8 cellular contexts compared by ENCODE assay signal in the genomic region with DNA sequence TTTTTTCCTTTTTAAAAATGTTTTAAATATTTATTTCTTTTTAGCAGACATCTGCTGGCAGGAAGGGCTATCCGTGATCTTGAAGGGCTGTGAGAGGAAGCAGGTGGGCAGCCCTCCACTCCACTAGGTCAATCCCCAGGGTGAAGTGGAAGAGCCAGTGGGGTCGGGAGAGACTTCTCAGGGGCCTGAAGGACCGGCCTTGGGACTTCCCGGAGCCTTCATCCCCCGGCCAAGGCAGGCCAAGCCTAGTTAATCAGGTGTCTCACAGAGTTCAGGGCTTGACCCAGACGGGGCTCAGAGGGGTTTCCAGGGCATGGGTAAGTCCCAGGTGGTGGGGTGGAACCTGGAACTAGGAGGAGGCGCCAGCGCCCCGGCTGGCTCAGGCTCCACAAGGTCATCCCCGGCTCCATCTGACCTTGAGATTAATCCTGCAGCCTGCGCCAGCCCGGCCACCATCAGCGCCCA. TPM values are rescaled to one million over a fixed set of nuclear protein-coding genes. Genes with fewer than 3 reads are reported as not detected.
DNase-seq lines count a peak whose midpoint lies in the region; ATAC-seq and TF ChIP-seq lines count a peak whose summit lies in the region.

No MANE protein-coding gene starts in this region.

- H3K4me1 Mint-ChIP-seq in nephron progenitor cell, result peaks cover 61% of the 10 kb centered on the region

- no peak for DNase-seq in Panc1 (ENCODE audit: low read depth, low spot score)
- no peak for DNase-seq in nephron progenitor cell
- no peak for DNase-seq in NCI-H446 (lab: John Stamatoyannopoulos, UW)
- DNase-seq in Ammon's horn (ENCODE audit: low spot score), result no peak

- H3K9me3 Mint-ChIP-seq in nephron progenitor cell, result no peaks in the 10 kb centered on the region

- intact Hi-C loops in Panc1 (cut with micrococcal nuclease; ENCODE audit: unreplicated experiment), result loop anchor here (1.0 to 10.0 kb wide), 4 partner anchors 80 to 376 kb away; no protein-coding TSS in a partner anchor

- H3K9ac ChIP-seq in skeletal muscle tissue (ENCODE audit: low read depth in 1 of 3, low read length in 3 of 3), result peak overlapping the region in 2 of 3 donors; percentile 3 to 79

- peaks cover 28% of the 10 kb centered on the region for H3K27me3 Mint-ChIP-seq in nephron progenitor cell (ENCODE audit: low read depth, poor library complexity)

- CTCF ChIA-PET in Panc1 (lab: Charles Lee), result interaction anchor here (0.6 to 1.8 kb wide), 8 partner anchors 26 to 462 kb away, joined by 3 to 30 read pairs (median 5); no protein-coding TSS in a partner anchor

- H3K27ac ChIP-seq in Panc1 (ENCODE audit: low read length), result no peak overlapping the region
- H3K27ac ChIP-seq in skeletal muscle tissue (ENCODE audit: low read depth, low read length), result no peak overlapping the region

- H3K36me3 ChIP-seq in Panc1 (ENCODE audit: control insufficient read depth, insufficient read depth, low read length) (no peaks in the 10 kb centered on the region), skeletal muscle tissue (ENCODE audit: control insufficient read depth in 3 of 3, insufficient read depth in 3 of 3, low read length in 3 of 3) (peaks cover 24 to 28% (median 27%) of the 10 kb centered on the region in 3 donors)

- no peaks in the 10 kb centered on the region for H3K9me3 ChIP-seq in Panc1 (ENCODE audit: control insufficient read depth, insufficient read depth, low read depth, low read length)
- H3K9me3 ChIP-seq in skeletal muscle tissue (ENCODE audit: control insufficient read depth in 3 of 3, low read length in 3 of 3), result no peaks in the 10 kb centered on the region

- POLR2A ChIA-PET in Panc1 (lab: Charles Lee), result interaction anchor here (0.6 to 0.7 kb wide), 2 partner anchors 108 to 1664 kb away, joined by 6 to 7 read pairs; no protein-coding TSS in a partner anchor

- peak; percentile 12 for TF ChIP-seq CTCF in Panc1 (IDR thresholded peaks at IDR 0.05)
- TF ChIP-seq CTCF in nephron progenitor cell (IDR thresholded peaks at IDR 0.05), result no peak

- H3K4me3 ChIP-seq in Panc1 (ENCODE audit: low read depth in 2 of 2, low read length in 2 of 2) (no peak overlapping the region), skeletal muscle tissue (ENCODE audit: low read length in 3 of 3) (peak overlapping the region in 1 of 3 donors; percentile 56)

- in situ Hi-C loops in Panc1 (cut with HindIII; ENCODE audit: low pct_unique_long_range_greater_than_20kb, low sequenced_read_pairs), result no loop called here

- H3K36me3 Mint-ChIP-seq in nephron progenitor cell (ENCODE audit: low read depth), result no peaks in the 10 kb centered on the region

- H3K27ac Mint-ChIP-seq in nephron progenitor cell, result no peak overlapping the region

- H3K27me3 ChIP-seq in Panc1 (ENCODE audit: control insufficient read depth, insufficient read depth, low read length) (no peaks in the 10 kb centered on the region), skeletal muscle tissue (ENCODE audit: control insufficient read depth in 3 of 3, insufficient read depth in 3 of 3, low read length in 3 of 3) (no peaks in the 10 kb centered on the region)

- ATAC-seq in GM18498 (IDR thresholded peaks at IDR 0.05; ENCODE audit: unreplicated experiment), result peak; percentile 26
- no peak for ATAC-seq in Panc1
- peak; percentile 5 for ATAC-seq in esophagus mucosa
- no peak for ATAC-seq in HG03469 (IDR thresholded peaks at IDR 0.05; ENCODE audit: unreplicated experiment)

- no TSS peak for BruUV-seq in Panc1 (replicated peaks; lab: Mats Ljungman, UMichigan)

- H3K4me3 Mint-ChIP-seq in nephron progenitor cell, result no peak overlapping the region

- no peaks in the 10 kb centered on the region; the same call in none of the 2 replicates for H3K4me1 ChIP-seq in Panc1 (ENCODE audit: control insufficient read depth, insufficient read depth, low read length)
- H3K4me1 ChIP-seq in skeletal muscle tissue (ENCODE audit: control insufficient read depth in 3 of 3, insufficient read depth in 3 of 3, low read length in 3 of 3), result peaks cover 13 to 22% (median 15%) of the 10 kb centered on the region in 3 donors

RNA-seq across cellular contexts. Expression of a gene that starts 44.3 kb away (rescaled TPM):
- total RNA-seq in Panc1 (2021; ENCODE audit: unreplicated experiment) (0.54 TPM), esophagus mucosa (47.1 TPM), skeletal muscle tissue (37.1 TPM)
- polyA plus RNA-seq in Panc1 (2012; ENCODE audit: insufficient read length), result 0.33 TPM

RNA-seq across cellular contexts. Expression of a gene that starts 52.9 kb away (rescaled TPM):
- 13.3 TPM for total RNA-seq in Panc1 (2021; ENCODE audit: unreplicated experiment)
- 14.9 TPM for polyA plus RNA-seq in Panc1 (2012; ENCODE audit: insufficient read length)
- 10.9 TPM for total RNA-seq in esophagus mucosa
- 7.8 TPM for total RNA-seq in skeletal muscle tissue

Comparison
In these comparisons a context has a peak if more than half of its experiments do, and no peak if none do; other contexts are left out.
1. ATAC-seq: peak in GM18498 (single experiment) and esophagus mucosa (single experiment); none in Panc1 (single experiment) and HG03469 (single experiment).
2. RNA of a gene that starts 44.3 kb away (total RNA-seq): 47.1 TPM in esophagus mucosa (single experiment) and 37.1 TPM in skeletal muscle tissue (single experiment); 0.54 TPM in Panc1 (single experiment); every median in the first group is over 10 times any median in the second.